In the genomic region with DNA sequence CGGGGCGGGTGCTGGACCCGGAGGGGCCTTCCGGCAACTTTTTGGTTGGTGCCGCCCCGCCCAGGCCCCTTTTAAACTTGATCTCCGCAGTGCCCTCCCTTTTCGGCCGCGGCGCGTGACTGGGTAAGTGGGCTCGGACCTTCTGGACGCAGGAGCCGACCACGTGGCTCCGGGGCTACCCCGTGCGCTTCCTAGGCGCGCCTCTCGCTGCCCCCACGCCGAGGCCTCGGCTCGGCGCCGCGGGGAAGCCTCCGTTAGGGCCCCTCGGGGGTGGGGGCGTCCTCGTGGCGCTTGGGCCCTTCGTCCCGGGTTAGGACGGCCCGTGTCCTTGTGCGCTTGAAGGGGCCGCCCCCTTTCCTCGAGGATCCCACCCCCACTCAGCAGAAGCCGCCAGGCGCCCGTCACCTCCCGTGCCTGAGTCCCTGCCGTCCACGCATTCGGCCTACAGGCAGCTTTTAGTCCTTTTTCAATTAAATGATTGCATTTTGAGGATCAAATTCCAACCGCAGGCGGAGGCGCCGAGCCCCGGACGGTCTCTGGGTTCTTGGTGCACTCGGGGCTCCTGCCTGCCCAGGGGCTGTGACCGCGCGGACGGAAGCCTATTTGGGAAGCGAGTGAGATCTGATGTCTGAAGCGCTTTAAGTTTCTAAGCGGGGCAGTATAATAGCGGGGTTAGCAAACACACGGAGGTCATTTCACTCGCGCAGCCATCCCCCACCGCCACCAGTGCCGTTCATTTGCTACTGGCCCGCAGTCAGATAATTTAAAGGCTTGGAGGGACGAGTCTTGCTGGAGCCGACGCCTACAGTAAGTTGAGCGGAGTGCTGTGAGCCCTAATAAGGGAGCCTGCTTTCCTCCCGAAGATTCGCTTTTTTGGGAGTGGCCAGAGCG, we compare ENCODE assay signal across 8 cellular contexts. TPM values are rescaled to one million over a fixed set of nuclear protein-coding genes. Genes with fewer than 3 reads are reported as not detected.
A peak's percentile ranks its signal among the peaks of the same experiment; 100 is the strongest.
DNase-seq lines count a peak whose midpoint lies in the region; ATAC-seq lines count a peak whose summit lies in the region.

No MANE protein-coding gene starts in this region.

- H3K23ac ChIP-seq in mesendoderm (ENCODE audit: low read length): peak overlapping the region; percentile 82

- CTCF ChIA-PET in activated CD4-positive, alpha-beta memory T cell treated with anti-CD3 and anti-CD28 coated beads for 36 hours (lab: Charles Lee): interaction anchor here (1.2 to 5.0 kb wide), 4 partner anchors 13 to 201 kb away, joined by 3 to 24 read pairs (median 6); a partner anchor contains a TSS

- H2BK15ac ChIP-seq in mesendoderm (replicated peaks; ENCODE audit: low read depth): no peak overlapping the region

- no peaks in the 10 kb centered on the region for H3K9me3 ChIP-seq in effector memory CD4-positive, alpha-beta T cell (ENCODE audit: control insufficient read depth, low read length)

- H3K79me1 ChIP-seq in mesendoderm (ENCODE audit: low read length): peaks cover 6% of the 10 kb centered on the region

- peak overlapping the region; percentile 93 for H3K4me3 Mint-ChIP-seq in activated CD4-positive, alpha-beta memory T cell treated with anti-CD3 and anti-CD28 coated beads for 36 hours

- H2BK120ac ChIP-seq in mesendoderm (ENCODE audit: low read depth, low read length): peak overlapping the region; percentile 51

- peak overlapping the region; percentile 96 for H3K4ac ChIP-seq in mesendoderm (ENCODE audit: low read depth, low read length)

- H3K4me2 ChIP-seq in mesendoderm (ENCODE audit: low read length): peak overlapping the region; percentile 92

- peak overlapping the region; percentile 89 for H3K18ac ChIP-seq in mesendoderm (ENCODE audit: low read length)

- H2BK5ac ChIP-seq in mesendoderm (ENCODE audit: low read length): peak overlapping the region; percentile 89

- no peak overlapping the region for H4K5ac ChIP-seq in mesendoderm (ENCODE audit: low read length)

- peaks cover 14% of the 10 kb centered on the region for H3K79me2 ChIP-seq in mesendoderm (ENCODE audit: control insufficient read depth, insufficient read depth, low read length)

- no peaks in the 10 kb centered on the region for H3K36me3 ChIP-seq in effector memory CD4-positive, alpha-beta T cell (ENCODE audit: control insufficient read depth, insufficient read depth, low read length)
- H3K36me3 ChIP-seq in mesendoderm (ENCODE audit: control insufficient read depth, insufficient read depth, low read length): peaks cover 3% of the 10 kb centered on the region

- POLR2A ChIA-PET in activated CD4-positive, alpha-beta memory T cell treated with anti-CD3 and anti-CD28 coated beads for 36 hours (lab: Charles Lee): interaction anchor here (1.0 to 1.4 kb wide), 2 partner anchors 31 to 33 kb away, joined by 3 read pairs; no protein-coding TSS in a partner anchor

- H3K36me3 Mint-ChIP-seq in activated CD4-positive, alpha-beta memory T cell treated with anti-CD3 and anti-CD28 coated beads for 36 hours: peaks cover 37% of the 10 kb centered on the region

- H3K4me1 ChIP-seq in effector memory CD4-positive, alpha-beta T cell (ENCODE audit: control insufficient read depth, insufficient read depth, low read length, poor library complexity, severe bottlenecking): peaks cover 8% of the 10 kb centered on the region
- peaks cover 8% of the 10 kb centered on the region for H3K4me1 ChIP-seq in mesendoderm (ENCODE audit: control insufficient read depth, low read depth, low read length)

- peak overlapping the region; percentile 93 for H3K27ac Mint-ChIP-seq in activated CD4-positive, alpha-beta memory T cell treated with anti-CD3 and anti-CD28 coated beads for 36 hours

- peaks cover 2% of the 10 kb centered on the region for H3K27me3 Mint-ChIP-seq in activated CD4-positive, alpha-beta memory T cell treated with anti-CD3 and anti-CD28 coated beads for 36 hours

- H3K56ac ChIP-seq in mesendoderm (ENCODE audit: low read length): peak overlapping the region; percentile 98

- peak; percentile 75 for ATAC-seq in GM18861 (IDR thresholded peaks at IDR 0.05; ENCODE audit: unreplicated experiment)
- peak; percentile 92 for ATAC-seq in HG03064 (IDR thresholded peaks at IDR 0.05; ENCODE audit: low read depth, unreplicated experiment)

- DNase-seq in AG08396 (ENCODE audit: low spot score) (peak; percentile 92), NCI-H510A (lab: John Stamatoyannopoulos, UW) (peak; percentile 44), mesendoderm (peak; percentile 95)
- no peak for DNase-seq in activated CD4-positive, alpha-beta memory T cell treated with anti-CD3 and anti-CD28 coated beads for 36 hours
- DNase-seq in effector memory CD4-positive, alpha-beta T cell: peak; percentile 65 to 71 (median 67)
- DNase-seq in stimulated activated CD8-positive, alpha-beta memory T cell treated with anti-CD3 and anti-CD28 coated beads, Interleukin-15, amount 100 ng/mL, for 24 hours (ENCODE audit: low read depth): peak; percentile 62

- peaks cover 34% of the 10 kb centered on the region for H3K4me1 Mint-ChIP-seq in activated CD4-positive, alpha-beta memory T cell treated with anti-CD3 and anti-CD28 coated beads for 36 hours (ENCODE audit: low read depth)

- H4K8ac ChIP-seq in mesendoderm (ENCODE audit: low read depth, low read length): peak overlapping the region; percentile 91

- no peaks in the 10 kb centered on the region for H3K27me3 ChIP-seq in effector memory CD4-positive, alpha-beta T cell (replicated peaks; ENCODE audit: control insufficient read depth, insufficient read depth, low read length, poor library complexity, severe bottlenecking)
- H3K27me3 ChIP-seq in mesendoderm (ENCODE audit: insufficient read depth, low read length, poor library complexity): no peaks in the 10 kb centered on the region

- H3K9ac ChIP-seq in mesendoderm (ENCODE audit: low read length): peak overlapping the region; percentile 99

- peak overlapping the region; percentile 94 for H3K4me3 ChIP-seq in effector memory CD4-positive, alpha-beta T cell (ENCODE audit: insufficient read depth, low read depth, low read length, poor library complexity, severe bottlenecking)
- H3K4me3 ChIP-seq in mesendoderm (ENCODE audit: low read length): peak overlapping the region; percentile 93

- intact Hi-C loops in activated CD4-positive, alpha-beta memory T cell treated with anti-CD3 and anti-CD28 coated beads for 36 hours (cut with micrococcal nuclease): loop anchor here (1.0 to 10.0 kb wide), 8 partner anchors 31 to 330 kb away; a partner anchor contains a TSS

- H3K9me3 Mint-ChIP-seq in activated CD4-positive, alpha-beta memory T cell treated with anti-CD3 and anti-CD28 coated beads for 36 hours: no peaks in the 10 kb centered on the region

- H3K27ac ChIP-seq in effector memory CD4-positive, alpha-beta T cell (ENCODE audit: insufficient read depth, low read length, poor library complexity, severe bottlenecking): peak overlapping the region; percentile 85
- peak overlapping the region; percentile 91 for H3K27ac ChIP-seq in mesendoderm (ENCODE audit: low read depth, low read length)

- WGBS in mesendoderm (ENCODE audit: extremely low coverage, insufficient coverage, low lambda C conversion rate): no CpG with 5 or more reads among the region's 76 CpGs

- peak overlapping the region; percentile 65 for H2AK5ac ChIP-seq in mesendoderm (ENCODE audit: low read length)

RNA-seq across cellular contexts. Expression of a gene that starts 31.8 kb away (rescaled TPM):
- 100 to 1,000 TPM; 277 to 279 TPM for total RNA-seq in activated CD4-positive, alpha-beta memory T cell treated with anti-CD3 and anti-CD28 coated beads for 36 hours
- 769 TPM for polyA plus RNA-seq in mesendoderm (2013, experiment 1 of 2)
- polyA plus RNA-seq in mesendoderm (2013, experiment 2 of 2): 773 TPM
